ENCODE assay signal across 8 cellular contexts in genomic region chr1:202539166-202539574, GRCh38.
DNase-seq lines count a peak whose midpoint lies in the region; ATAC-seq and TF ChIP-seq lines count a peak whose summit lies in the region.
"Not testable (repeated sequence)": the region's sequence is repeated elsewhere in the genome, so short reads cannot be mapped to it uniquely, and the experiment has no call there.

No MANE protein-coding gene starts in this region.

- WGBS in trophoblast cell (ENCODE audit: extremely low coverage, insufficient coverage, insufficient read length), result no CpG with 5 or more reads among the region's 5 CpGs

- H3K27me3 ChIP-seq in foreskin keratinocyte; trophoblast cell (ENCODE audit: insufficient read depth, low read length); thoracic aorta (replicated peaks; ENCODE audit: insufficient read depth): not testable (repeated sequence)

- TF ChIP-seq CTCF in AG09319 (IDR thresholded peaks at IDR 0.05; ENCODE audit: low read depth, low read length); choroid plexus epithelial cell (conservative IDR thresholded peaks at IDR 0.05; ENCODE audit: low read depth, low read length); foreskin keratinocyte (conservative IDR thresholded peaks at IDR 0.05); thoracic aorta (IDR thresholded peaks at IDR 0.05): not testable (repeated sequence)

- H3K23ac ChIP-seq in trophoblast cell (ENCODE audit: low read length), result not testable (repeated sequence)

- DNase-seq in AG09319 (ENCODE audit: extremely low read depth, low read depth), result peak; percentile 31
- peak; percentile 40 for DNase-seq in HT1080 (ENCODE audit: low read depth)
- peak; percentile 77 for DNase-seq in choroid plexus epithelial cell (ENCODE audit: low read depth)
- peak; percentile 67 to 85 for DNase-seq in foreskin keratinocyte
- not testable (repeated sequence) for DNase-seq in left lobe of liver (ENCODE audit: low spot score)
- peak in 1 of 2 donors; percentile 34 for DNase-seq in trophoblast cell
- peak; percentile 65 for DNase-seq in thoracic aorta (ENCODE audit: low spot score)

- not testable (repeated sequence) for H2BK12ac ChIP-seq in trophoblast cell (ENCODE audit: low read length)

- H2BK120ac ChIP-seq in trophoblast cell (ENCODE audit: insufficient read depth, low read length, poor library complexity), result not testable (repeated sequence)

- H3K9ac ChIP-seq in trophoblast cell (ENCODE audit: low read length), result not testable (repeated sequence)

- H2AFZ ChIP-seq in trophoblast cell (ENCODE audit: insufficient read depth, low read length, poor library complexity), result not testable (repeated sequence)

- H3K4me3 ChIP-seq in choroid plexus epithelial cell (ENCODE audit: low read depth, low read length), result peak overlapping the region; percentile 15
- H3K4me3 ChIP-seq in trophoblast cell (ENCODE audit: low read depth, low read length), result not testable (repeated sequence)
- H3K4me3 ChIP-seq in thoracic aorta, result peak overlapping the region; percentile 72

- not testable (repeated sequence) for H2AK5ac ChIP-seq in trophoblast cell (ENCODE audit: low read length)

- H3K36me3 ChIP-seq in trophoblast cell (ENCODE audit: control insufficient read depth in 1 of 2, insufficient read depth in 2 of 2, low read length in 2 of 2); thoracic aorta: not testable (repeated sequence)

- ATAC-seq in SK-N-SH treated with all-trans-retinoic acid at 6 μM for 48 hours (peak; percentile 94), foreskin keratinocyte (peak; percentile 55), left lobe of liver (peak; percentile 72), thoracic aorta (ENCODE audit: insufficient number of reproducible peaks, low FRiP score, low read depth) (peak; percentile 81)

- not testable (repeated sequence) for H3K79me1 ChIP-seq in trophoblast cell (ENCODE audit: low read length)

- H3K79me2 ChIP-seq in trophoblast cell (ENCODE audit: control insufficient read depth, insufficient read depth, low read length, poor library complexity), result not testable (repeated sequence)

- H3K27ac ChIP-seq in foreskin keratinocyte; trophoblast cell (ENCODE audit: low read depth, low read length): not testable (repeated sequence)
- H3K27ac ChIP-seq in thoracic aorta, result peak overlapping the region; percentile 90 to 98

- not testable (repeated sequence) for H3K9me3 ChIP-seq in trophoblast cell (ENCODE audit: insufficient read depth, low read depth, low read length); thoracic aorta

- H3K14ac ChIP-seq in trophoblast cell (ENCODE audit: low read length), result not testable (repeated sequence)

- H2BK5ac ChIP-seq in trophoblast cell (ENCODE audit: low read depth, low read length, poor library complexity), result not testable (repeated sequence)

- not testable (repeated sequence) for H4K91ac ChIP-seq in trophoblast cell (ENCODE audit: low read depth, low read length)

- H3K4me2 ChIP-seq in trophoblast cell (ENCODE audit: low read length), result not testable (repeated sequence)

- not testable (repeated sequence) for H3K18ac ChIP-seq in trophoblast cell (ENCODE audit: low read length)

- peak overlapping the region; percentile 60 for H4K8ac ChIP-seq in trophoblast cell (ENCODE audit: low read depth, low read length)

- H3K4me1 ChIP-seq in foreskin keratinocyte (peaks cover 20% of the 10 kb centered on the region), thoracic aorta (ENCODE audit: control insufficient read depth in 1 of 2, low read depth in 2 of 2) (peaks cover 0 to 16% of the 10 kb centered on the region in 2 donors)
- not testable (repeated sequence) for H3K4me1 ChIP-seq in trophoblast cell (ENCODE audit: control insufficient read depth in 1 of 2, insufficient read depth in 2 of 2, low read length in 2 of 2)

- not testable (repeated sequence) for H4K12ac ChIP-seq in trophoblast cell (ENCODE audit: low read depth, low read length)

- not testable (repeated sequence) for H3K4ac ChIP-seq in trophoblast cell (ENCODE audit: low read depth, low read length)

TF ChIP-seq in SK-N-SH treated with all-trans-retinoic acid at 6 μM for 48 hours, 23 proteins besides CTCF, POLR2A, EP300 and RAD21:
- 0 out of 2 replicates have a peak, but pooled peaks have one; percentile 8 for TF ChIP-seq TOX (CRISPR knock-in tag; IDR thresholded peaks at IDR 0.05; ENCODE audit: borderline replicate concordance)
